8 cellular contexts compared by ENCODE assay signal in genomic region chrX:39283239-39283638, GRCh38.
"Had no signal": no experiment of that assay in that cellular context is flagged by ENCODE, and none has a peak within 500 bp of the region (broad histone marks: within the 10 kb centered on the region; RNA-seq: fewer than 3 reads in every experiment).

No MANE protein-coding gene starts in this region.

- H3K27ac ChIP-seq: HL-60, KMS-11 had no signal

- H3K9ac ChIP-seq: KMS-11 had no signal

- H3K4me2 ChIP-seq: KMS-11 had no signal

- FAIRE-seq: HTR-8/SVneo had no signal

- DNase-seq: IMR-90, Karpas-422, Kasumi-1, KBM-7, KG1 had no signal
